8 cellular contexts compared by ENCODE assay signal in genomic region chr12:12474471-12474928, GRCh38.
A peak's percentile ranks its signal among the peaks of the same experiment; 100 is the strongest.
DNase-seq lines count a peak whose midpoint lies in the region; ATAC-seq and TF ChIP-seq lines count a peak whose summit lies in the region.

No MANE protein-coding gene starts in this region.

- DNase-seq in heart left ventricle (no peak), cardiac septum (ENCODE audit: low spot score) (no peak), posterior cingulate gyrus (no peak), NCI-H2029 treated with DMSO at 0.1 percent for 48 hours (lab: John Stamatoyannopoulos, UW) (no peak), ecto neural progenitor cell (ENCODE audit: low spot score) (no peak)
- DNase-seq in activated naive CD4-positive, alpha-beta T cell treated with anti-CD3 and anti-CD28 coated beads, Interleukin-2, amount 50 U/mL, for 72 hours (ENCODE audit: low spot score in 2 of 2): peak in 1 of 2 donors; percentile 29

- no peaks in the 10 kb centered on the region for H3K9me3 ChIP-seq in heart left ventricle

- peaks cover 0 to 5% of the 10 kb centered on the region in 2 donors for H3K9me3 Mint-ChIP-seq in activated naive CD4-positive, alpha-beta T cell treated with anti-CD3 and anti-CD28 coated beads, Interleukin-2, amount 50 U/mL, for 72 hours
- H3K9me3 Mint-ChIP-seq in stimulated activated naive CD8-positive, alpha-beta T cell treated with anti-CD3 and anti-CD28 coated beads, Interleukin-15, Interleukin-2, amounts not matched to agents 100 ng/mL and 50 ng/mL, for 24 hours: peaks cover 3% of the 10 kb centered on the region

- intact Hi-C loops in heart left ventricle (cut with DNase I) (no loop called here), cardiac septum (cut with DNase I) (loop anchor here (2.0 kb wide), 1 partner anchor 88 kb away; the partner anchor contains the start of gene DUSP16), posterior cingulate gyrus (cut with DNase I) (no loop called here)

- TF ChIP-seq CTCF in heart left ventricle (IDR thresholded peaks at IDR 0.05): no peak

- H3K36me3 Mint-ChIP-seq in activated naive CD4-positive, alpha-beta T cell treated with anti-CD3 and anti-CD28 coated beads, Interleukin-2, amount 50 U/mL, for 72 hours: peaks cover 46 to 83% of the 10 kb centered on the region in 2 donors
- H3K36me3 Mint-ChIP-seq in stimulated activated naive CD8-positive, alpha-beta T cell treated with anti-CD3 and anti-CD28 coated beads, Interleukin-15, Interleukin-2, amounts not matched to agents 100 ng/mL and 50 ng/mL, for 24 hours (ENCODE audit: low read depth): peaks cover 85% of the 10 kb centered on the region

- WGBS in heart left ventricle, 4 donors: 70 to 82% (median 74%) methylated on average over 8 of the region's 8 CpGs

- peak overlapping the region; percentile 98 for H3K27ac Mint-ChIP-seq in activated naive CD4-positive, alpha-beta T cell treated with anti-CD3 and anti-CD28 coated beads, Interleukin-2, amount 50 U/mL, for 72 hours
- peak overlapping the region; percentile 100 for H3K27ac Mint-ChIP-seq in stimulated activated naive CD8-positive, alpha-beta T cell treated with anti-CD3 and anti-CD28 coated beads, Interleukin-15, Interleukin-2, amounts not matched to agents 100 ng/mL and 50 ng/mL, for 24 hours

- TF ChIP-seq POLR2A in heart left ventricle (IDR thresholded peaks at IDR 0.05): no peak

- ATAC-seq in heart left ventricle (no peak), HG03159 (IDR thresholded peaks at IDR 0.05; ENCODE audit: unreplicated experiment) (peak; percentile 30)
- peak in 1 of 2 donors; percentile 66 for ATAC-seq in activated naive CD4-positive, alpha-beta T cell treated with anti-CD3 and anti-CD28 coated beads, Interleukin-2, amount 50 U/mL, for 72 hours

- peaks cover 75% of the 10 kb centered on the region for H3K4me1 Mint-ChIP-seq in stimulated activated naive CD8-positive, alpha-beta T cell treated with anti-CD3 and anti-CD28 coated beads, Interleukin-15, Interleukin-2, amounts not matched to agents 100 ng/mL and 50 ng/mL, for 24 hours (ENCODE audit: low read depth)

- H3K27me3 Mint-ChIP-seq in stimulated activated naive CD8-positive, alpha-beta T cell treated with anti-CD3 and anti-CD28 coated beads, Interleukin-15, Interleukin-2, amounts not matched to agents 100 ng/mL and 50 ng/mL, for 24 hours: no peaks in the 10 kb centered on the region

- H3K4me3 Mint-ChIP-seq in stimulated activated naive CD8-positive, alpha-beta T cell treated with anti-CD3 and anti-CD28 coated beads, Interleukin-15, Interleukin-2, amounts not matched to agents 100 ng/mL and 50 ng/mL, for 24 hours: peak overlapping the region; percentile 73

- H3K4me3 ChIP-seq in heart left ventricle: no peak overlapping the region

- peak overlapping the region in 11 of 12 donors; percentile 15 to 87 (median 50) for H3K27ac ChIP-seq in heart left ventricle

- no peaks in the 10 kb centered on the region for H3K27me3 ChIP-seq in heart left ventricle

- peaks cover 0 to 52% (median 35%) of the 10 kb centered on the region in 9 donors for H3K36me3 ChIP-seq in heart left ventricle

- peaks cover 0 to 24% (median 5%) of the 10 kb centered on the region in 12 donors for H3K4me1 ChIP-seq in heart left ventricle
